ENCODE assay signal across 18 cellular contexts in genomic region chr17:79946352-79947231, GRCh38.
DNase-seq lines count a peak whose midpoint lies in the region; ATAC-seq, FAIRE-seq and TF ChIP-seq lines count a peak whose summit lies in the region.
"Had no signal": no experiment of that assay in that cellular context is flagged by ENCODE, and none has a peak within 500 bp of the region (broad histone marks: within the 10 kb centered on the region; RNA-seq: fewer than 3 reads in every experiment).

No MANE protein-coding gene starts in this region.

- peaks cover 3% of the 10 kb centered on the region for H3K9me3 Mint-ChIP-seq in astrocyte (ENCODE audit: unreplicated experiment)
- H3K9me3 Mint-ChIP-seq: central memory CD8-positive, alpha-beta T cell had no signal

- no peaks in the 10 kb centered on the region for H3K79me2 ChIP-seq in astrocyte (ENCODE audit: insufficient read depth, low read length)

- H3K4me2 ChIP-seq in astrocyte (ENCODE audit: low read length), result peak overlapping the region; percentile 37
- H3K4me2 ChIP-seq: PC-9, smooth muscle cell had no signal

- intact Hi-C loops in cardiac septum (cut with DNase I), result no loop called here
- intact Hi-C loops in lower lobe of right lung (cut with DNase I), result no loop called here
- intact Hi-C loops in upper lobe of right lung (cut with DNase I), result no loop called here

- H2AFZ ChIP-seq in astrocyte (ENCODE audit: low read depth, low read length), result no peak overlapping the region
- H2AFZ ChIP-seq: PC-9 had no signal

- no peak overlapping the region for H3K4me3 ChIP-seq in right atrium auricular region
- no peak overlapping the region for H3K4me3 ChIP-seq in astrocyte (ENCODE audit: insufficient read depth, low read depth, low read length)
- no peak overlapping the region for H3K4me3 ChIP-seq in lower lobe of right lung
- H3K4me3 ChIP-seq in upper lobe of right lung, result no peak overlapping the region
- H3K4me3 ChIP-seq: ovary, PC-9, smooth muscle cell had no signal

- H3K27me3 ChIP-seq in right atrium auricular region (no peaks in the 10 kb centered on the region), astrocyte (ENCODE audit: insufficient read depth, low read length) (no peaks in the 10 kb centered on the region), lower lobe of right lung (ENCODE audit: low read depth) (no peaks in the 10 kb centered on the region), upper lobe of right lung (no peaks in the 10 kb centered on the region)
- H3K27me3 ChIP-seq: ovary had no signal

- peaks cover 24% of the 10 kb centered on the region for H3K36me3 Mint-ChIP-seq in astrocyte (ENCODE audit: low read depth, unreplicated experiment)

- TF ChIP-seq CTCF in right atrium auricular region (IDR thresholded peaks at IDR 0.05) (no peak), astrocyte (IDR thresholded peaks at IDR 0.05; ENCODE audit: insufficient read depth, low read depth, low read length) (no peak), lower lobe of right lung (IDR thresholded peaks at IDR 0.05) (no peak), upper lobe of right lung (IDR thresholded peaks at IDR 0.05) (no peak)

- peaks cover 0 to 11% of the 10 kb centered on the region in 2 donors for H3K4me1 ChIP-seq in right atrium auricular region
- H3K4me1 ChIP-seq in astrocyte (ENCODE audit: insufficient read depth, low read length), result peaks cover 39% of the 10 kb centered on the region
- peaks cover 24% of the 10 kb centered on the region for H3K4me1 ChIP-seq in lower lobe of right lung
- peaks cover 18% of the 10 kb centered on the region for H3K4me1 ChIP-seq in upper lobe of right lung

- peaks cover 22% of the 10 kb centered on the region for H3K4me1 Mint-ChIP-seq in astrocyte (ENCODE audit: low read depth, unreplicated experiment)

- ATAC-seq in lower lobe of right lung (no peak), upper lobe of right lung (no peak)
- ATAC-seq: activated CD8-positive, alpha-beta T cell treated with anti-CD3 and anti-CD28 coated beads, Interleukin-2, amount 10 ng/mL, durations not matched to agents 7 days and 5 days had no signal

- no peak overlapping the region for H3K27ac Mint-ChIP-seq in astrocyte (ENCODE audit: unreplicated experiment)

- H4K20me1 ChIP-seq in astrocyte (ENCODE audit: insufficient read depth, low read length), result no peaks in the 10 kb centered on the region

- H3K9me3 ChIP-seq in right atrium auricular region (no peaks in the 10 kb centered on the region), astrocyte (ENCODE audit: insufficient read depth, low read depth, low read length) (no peaks in the 10 kb centered on the region), lower lobe of right lung (no peaks in the 10 kb centered on the region), upper lobe of right lung (no peaks in the 10 kb centered on the region)
- H3K9me3 ChIP-seq: Caco-2, ovary had no signal

- H3K4me3 Mint-ChIP-seq in astrocyte (ENCODE audit: unreplicated experiment), result no peak overlapping the region
- H3K4me3 Mint-ChIP-seq: activated CD8-positive, alpha-beta T cell treated with anti-CD3 and anti-CD28 coated beads, Interleukin-2, amount 10 ng/mL, durations not matched to agents 7 days and 5 days; central memory CD8-positive, alpha-beta T cell had no signal

- H3K27ac ChIP-seq in right atrium auricular region (no peak overlapping the region), astrocyte (ENCODE audit: low read depth, low read length) (peak overlapping the region; percentile 62), lower lobe of right lung (no peak overlapping the region), upper lobe of right lung (no peak overlapping the region)
- H3K27ac ChIP-seq: ovary, PC-9 had no signal

- H3K36me3 ChIP-seq in right atrium auricular region (peaks cover 39% of the 10 kb centered on the region), astrocyte (ENCODE audit: insufficient read depth, low read length) (no peaks in the 10 kb centered on the region), lower lobe of right lung (peaks cover 47% of the 10 kb centered on the region), upper lobe of right lung (peaks cover 16% of the 10 kb centered on the region)
- H3K36me3 ChIP-seq: ovary had no signal

- peak overlapping the region; percentile 57 for H3K9ac ChIP-seq in astrocyte (ENCODE audit: low read length)

- no peak for FAIRE-seq in astrocyte (lab: Jason Lieb, UNC)

- peak; percentile 54 for DNase-seq in cardiac septum (ENCODE audit: low spot score)
- no peak for DNase-seq in right atrium auricular region (ENCODE audit: low spot score)
- no peak for DNase-seq in astrocyte (ENCODE audit: low read depth)
- DNase-seq in lower lobe of right lung, result peak; percentile 37
- peak; percentile 60 for DNase-seq in upper lobe of right lung
- no peak for DNase-seq in DMS53 (lab: John Stamatoyannopoulos, UW)
- DNase-seq in SW480 (ENCODE audit: low spot score), result no peak
- DNase-seq in kidney glomerular epithelial cell (lab: John Stamatoyannopoulos, UW), result no peak
- DNase-seq: activated CD8-positive, alpha-beta T cell treated with anti-CD3 and anti-CD28 coated beads, Interleukin-2, amount 10 ng/mL, durations not matched to agents 7 days and 5 days; amniotic stem cell; hypothalamus; NCI-H1048; NCI-H69; PC-9 had no signal

- peaks cover 3% of the 10 kb centered on the region for H3K27me3 Mint-ChIP-seq in astrocyte (ENCODE audit: low read depth, unreplicated experiment)
- H3K27me3 Mint-ChIP-seq: central memory CD8-positive, alpha-beta T cell had no signal

Comparison
In these comparisons a context has a peak if more than half of its experiments do, and no peak if none do; other contexts are left out.
1. DNase-seq: peak in cardiac septum (single experiment), lower lobe of right lung (single experiment) and upper lobe of right lung (single experiment); none in right atrium auricular region (single experiment), astrocyte (single experiment), DMS53 (single experiment), SW480 (single experiment) and kidney glomerular epithelial cell (single experiment).